Comparison of ENCODE assay signal across 22 cellular contexts in genomic region chr2:85734942-85735608, GRCh38. TPM values are rescaled to one million over a fixed set of nuclear protein-coding genes. Genes with fewer than 3 reads are reported as not detected.
DNase-seq lines count a peak whose midpoint lies in the region; ATAC-seq and TF ChIP-seq lines count a peak whose summit lies in the region.
"Had no signal": no experiment of that assay in that cellular context is flagged by ENCODE, and none has a peak within 500 bp of the region (broad histone marks: within the 10 kb centered on the region; RNA-seq: fewer than 3 reads in every experiment).

No MANE protein-coding gene starts in this region.

- H2BK5ac ChIP-seq in mesendoderm (ENCODE audit: low read length) = no peak overlapping the region

- no peaks in the 10 kb centered on the region for H3K4me1 ChIP-seq in PC-3 (ENCODE audit: insufficient read depth, low read length)
- H3K4me1 ChIP-seq in mammary epithelial cell (ENCODE audit: insufficient read depth, low read length) = no peaks in the 10 kb centered on the region
- no peaks in the 10 kb centered on the region for H3K4me1 ChIP-seq in mesendoderm (ENCODE audit: control insufficient read depth, low read depth, low read length)
- peaks cover 0 to 49% (median 7%) of the 10 kb centered on the region in 3 donors for H3K4me1 ChIP-seq in gastroesophageal sphincter

- H3K9me3 Mint-ChIP-seq in neural crest cell = no peaks in the 10 kb centered on the region
- H3K9me3 Mint-ChIP-seq: activated T-cell treated with anti-CD3 and anti-CD28 coated beads, Interleukin-2, amount 50 U/mL, for 4 hours; memory B cell had no signal

- TF ChIP-seq POLR2A in gastroesophageal sphincter (IDR thresholded peaks at IDR 0.05) = no peak

- H3K79me2 ChIP-seq in PC-3 (ENCODE audit: low read length) = no peaks in the 10 kb centered on the region
- H3K79me2 ChIP-seq in mammary epithelial cell (ENCODE audit: insufficient read depth, low read length) = no peaks in the 10 kb centered on the region
- no peaks in the 10 kb centered on the region for H3K79me2 ChIP-seq in mesendoderm (ENCODE audit: control insufficient read depth, insufficient read depth, low read length)

- H3K27me3 Mint-ChIP-seq in neural crest cell (ENCODE audit: low read depth) = peaks cover 3% of the 10 kb centered on the region

- no peak overlapping the region for H2BK120ac ChIP-seq in mesendoderm (ENCODE audit: low read depth, low read length)

- peak overlapping the region; percentile 57 for H3K27ac Mint-ChIP-seq in neural crest cell (ENCODE audit: unreplicated experiment)
- H3K27ac Mint-ChIP-seq: memory B cell had no signal

- POLR2A ChIA-PET in PC-3 (lab: Charles Lee; ENCODE audit: unreplicated experiment) = no interaction called here

- H4K8ac ChIP-seq in mesendoderm (ENCODE audit: low read depth, low read length) = no peak overlapping the region

- BruUV-seq in PC-3 (replicated peaks; lab: Mats Ljungman, UMichigan) (no TSS peak), mammary epithelial cell (replicated peaks; lab: Mats Ljungman, UMichigan) (no TSS peak)

- peaks cover 31% of the 10 kb centered on the region for H3K4me1 Mint-ChIP-seq in neural crest cell
- H3K4me1 Mint-ChIP-seq: memory B cell had no signal

- DNase-seq in PC-3 (peak; percentile 29), dermis blood vessel endothelial cell (peak; percentile 78), neural crest cell (ENCODE audit: low read depth, low spot score) (no peak), mammary epithelial cell (no peak), mesendoderm (no peak), NCI-H1417 treated with DMSO at 0.1 percent for 48 hours (lab: John Stamatoyannopoulos, UW) (no peak)
- DNase-seq: activated CD4-positive, CD25-positive, alpha-beta regulatory T cell treated with anti-CD3 and anti-CD28 coated beads, Interleukin-2, amount 50 U/mL, for 72 hours; activated naive CD4-positive, alpha-beta T cell; activated T-cell treated with anti-CD3 and anti-CD28 coated beads, Interleukin-2, amount 50 U/mL, for 4 hours; amniotic stem cell; DMS79 treated with DMSO at 0.1 percent for 48 hours; Kasumi-1; left cardiac atrium; NCI-H1048; NCI-H1930; NCI-H226; NCI-H748 treated with DMSO at 0.1 percent for 48 hours had no signal

- no peak for TF ChIP-seq CTCF in PC-3 (conservative IDR thresholded peaks at IDR 0.05; ENCODE audit: low read depth, low read length)
- TF ChIP-seq CTCF in neural crest cell (conservative IDR thresholded peaks at IDR 0.05) = no peak
- no peak for TF ChIP-seq CTCF in mammary epithelial cell (conservative IDR thresholded peaks at IDR 0.05 in 1 of 2, IDR thresholded peaks at IDR 0.05 in 1 of 2; ENCODE audit: extremely low read depth in 1 of 2, insufficient read depth in 1 of 2, low read depth in 1 of 2, low read length in 2 of 2)
- TF ChIP-seq CTCF in gastroesophageal sphincter (IDR thresholded peaks at IDR 0.05) = no peak

- intact Hi-C loops in PC-3 (cut with micrococcal nuclease) (no loop called here), mammary epithelial cell (cut with micrococcal nuclease) (no loop called here)

- in situ Hi-C loops in mammary epithelial cell (cut with MboI; ENCODE audit: low sequenced_read_pairs in 2 of 2) = loop anchor here in 1 of 2 donors (5.0 kb wide), 1 partner anchor 77 kb away; no protein-coding TSS in a partner anchor

- H3K4me3 ChIP-seq in PC-3 (ENCODE audit: low read length) (no peak overlapping the region), mammary epithelial cell (replicated peaks in 1 of 3; ENCODE audit: insufficient read depth in 1 of 3, low read depth in 2 of 3, low read length in 3 of 3) (no peak overlapping the region), mesendoderm (ENCODE audit: low read length) (no peak overlapping the region), gastroesophageal sphincter (no peak overlapping the region)
- H3K4me3 ChIP-seq: right atrium auricular region had no signal

- H3K4me3 Mint-ChIP-seq in neural crest cell = no peak overlapping the region
- H3K4me3 Mint-ChIP-seq: activated T-cell treated with anti-CD3 and anti-CD28 coated beads, Interleukin-2, amount 50 U/mL, for 4 hours; memory B cell had no signal

- CTCF ChIA-PET in PC-3 (lab: Charles Lee) (no interaction called here), mammary epithelial cell (lab: Charles Lee; ENCODE audit: low non-redundant PET) (interaction anchor here (0.6 kb wide), 1 partner anchor 16 kb away, joined by 4 read pairs; no protein-coding TSS in a partner anchor)

- H3F3A ChIP-seq in PC-3 (ENCODE audit: low read length, unreplicated experiment) = no peaks in the 10 kb centered on the region

- ATAC-seq in PC-3 = peak; percentile 51
- ATAC-seq in gastroesophageal sphincter = no peak
- ATAC-seq: activated T-cell treated with anti-CD3 and anti-CD28 coated beads, Interleukin-2, amount 50 U/mL, for 4 hours; left cardiac atrium had no signal

- no peak overlapping the region for H2BK15ac ChIP-seq in mesendoderm (replicated peaks; ENCODE audit: low read depth)

- H3K36me3 Mint-ChIP-seq in neural crest cell (ENCODE audit: low read depth) = no peaks in the 10 kb centered on the region
- H3K36me3 Mint-ChIP-seq: memory B cell had no signal

- H2AK5ac ChIP-seq in mesendoderm (ENCODE audit: low read length) = no peak overlapping the region

- no peak overlapping the region for H3K4ac ChIP-seq in mesendoderm (ENCODE audit: low read depth, low read length)

- 86% methylated on average over 5 of the region's 5 CpGs for WGBS in mammary epithelial cell (ENCODE audit: low coverage, missing lambda C conversion rate)
- no CpG with 5 or more reads among the region's 5 CpGs for WGBS in mesendoderm (ENCODE audit: extremely low coverage, insufficient coverage, low lambda C conversion rate)
- 58 to 82% methylated on average over 2 to 3 of the region's 5 CpGs for WGBS in gastroesophageal sphincter (ENCODE audit: low coverage in 1 of 2), 2 donors

- no peak overlapping the region for H3K27ac ChIP-seq in PC-3 (ENCODE audit: low read length)
- no peak overlapping the region for H3K27ac ChIP-seq in mammary epithelial cell (ENCODE audit: insufficient read depth, low read depth, low read length)
- H3K27ac ChIP-seq in mesendoderm (ENCODE audit: low read depth, low read length) = no peak overlapping the region
- H3K27ac ChIP-seq in gastroesophageal sphincter = peak overlapping the region in 1 of 4 donors; percentile 12
- H3K27ac ChIP-seq: epithelial cell of prostate, right atrium auricular region had no signal

- H3K4me2 ChIP-seq in PC-3 (ENCODE audit: low read length) (no peak overlapping the region), mammary epithelial cell (ENCODE audit: insufficient read depth, low read depth, low read length) (no peak overlapping the region), mesendoderm (ENCODE audit: low read length) (no peak overlapping the region)

- no peaks in the 10 kb centered on the region for H3K9me2 ChIP-seq in PC-3 (replicated peaks; ENCODE audit: low read length)

- H3K27me3 ChIP-seq in PC-3 (ENCODE audit: low read length) = no peaks in the 10 kb centered on the region
- no peaks in the 10 kb centered on the region for H3K27me3 ChIP-seq in mammary epithelial cell (ENCODE audit: insufficient read depth, low read length)
- H3K27me3 ChIP-seq in mesendoderm (ENCODE audit: insufficient read depth, low read length, poor library complexity) = no peaks in the 10 kb centered on the region
- H3K27me3 ChIP-seq in gastroesophageal sphincter = no peaks in the 10 kb centered on the region
- H3K27me3 ChIP-seq: right atrium auricular region had no signal

- H2AFZ ChIP-seq in PC-3 (ENCODE audit: low read length) (no peak overlapping the region), mammary epithelial cell (ENCODE audit: low read depth, low read length) (no peak overlapping the region)

- H3K9me3 ChIP-seq in PC-3 (ENCODE audit: low read length) (no peaks in the 10 kb centered on the region), mammary epithelial cell (replicated peaks; ENCODE audit: insufficient read depth, low read length) (no peaks in the 10 kb centered on the region), gastroesophageal sphincter (no peaks in the 10 kb centered on the region)
- H3K9me3 ChIP-seq: right atrium auricular region had no signal

- H4K20me1 ChIP-seq in PC-3 (ENCODE audit: low read length) (no peaks in the 10 kb centered on the region), mammary epithelial cell (ENCODE audit: insufficient read depth, low read length) (no peaks in the 10 kb centered on the region)

- no peaks in the 10 kb centered on the region for H3K36me3 ChIP-seq in PC-3 (ENCODE audit: low read depth, low read length)
- H3K36me3 ChIP-seq in mammary epithelial cell (ENCODE audit: insufficient read depth, low read length) = no peaks in the 10 kb centered on the region
- H3K36me3 ChIP-seq in mesendoderm (ENCODE audit: control insufficient read depth, insufficient read depth, low read length) = no peaks in the 10 kb centered on the region
- no peaks in the 10 kb centered on the region for H3K36me3 ChIP-seq in gastroesophageal sphincter
- H3K36me3 ChIP-seq: right atrium auricular region had no signal

- no peak overlapping the region for H3K56ac ChIP-seq in mesendoderm (ENCODE audit: low read length)

- H3K23ac ChIP-seq in mesendoderm (ENCODE audit: low read length) = no peak overlapping the region

- no peak for TF ChIP-seq EP300 in gastroesophageal sphincter (IDR thresholded peaks at IDR 0.05)

- no peak overlapping the region for H3K18ac ChIP-seq in mesendoderm (ENCODE audit: low read length)

- H4K5ac ChIP-seq in mesendoderm (ENCODE audit: low read length) = no peak overlapping the region

- no peaks in the 10 kb centered on the region for H3K79me1 ChIP-seq in mesendoderm (ENCODE audit: low read length)

- no peak overlapping the region for H3K9ac ChIP-seq in PC-3 (ENCODE audit: low read length)
- H3K9ac ChIP-seq in mammary epithelial cell (ENCODE audit: insufficient read depth, low read length) = no peak overlapping the region
- H3K9ac ChIP-seq in mesendoderm (ENCODE audit: low read length) = no peak overlapping the region

- dilution Hi-C loops in mammary epithelial cell (cut with HindIII; ENCODE audit: low sequenced_read_pairs) = no loop called here

RNA-seq across cellular contexts. Expression of gene ATOH8, which starts 18.7 kb away (rescaled TPM):
- total RNA-seq in PC-3 (2014; rRNA removed) = 0.04 TPM in 1 of 2 replicates, not detected in the other
- total RNA-seq in dermis blood vessel endothelial cell = 42.3 and 58.4 TPM in 2 replicates
- 6.9 and 7.7 TPM in 2 replicates for total RNA-seq in neural crest cell
- not detected for total RNA-seq in mammary epithelial cell
- polyA plus RNA-seq in mammary epithelial cell = not detected
- polyA minus RNA-seq in mammary epithelial cell = not detected
- 0.37 TPM for polyA plus RNA-seq in mesendoderm (2013, experiment 1 of 2)
- polyA plus RNA-seq in mesendoderm (2013, experiment 2 of 2) = 0.39 TPM
- 10 to 100 TPM; 34.5 to 79.5 (median 59.6) TPM for total RNA-seq in gastroesophageal sphincter
- total RNA-seq: activated T-cell treated with anti-CD3 and anti-CD28 coated beads, Interleukin-2, amount 50 U/mL, for 4 hours had no signal

RNA-seq across cellular contexts. Expression of gene GNLY, which starts 40.9 kb away (rescaled TPM):
- total RNA-seq in PC-3 (2014; rRNA removed) (not detected in 2 replicates), dermis blood vessel endothelial cell (not detected in 2 replicates), neural crest cell (not detected in 2 replicates), mammary epithelial cell (not detected), gastroesophageal sphincter (1 to 10 TPM in 1 of 4 donors, under 1 TPM in 1, not detected in 2; 0.54 to 3.1 TPM)
- not detected for polyA plus RNA-seq in mammary epithelial cell
- not detected for polyA minus RNA-seq in mammary epithelial cell
- not detected for polyA plus RNA-seq in mesendoderm (2013, experiment 1 of 2)
- not detected for polyA plus RNA-seq in mesendoderm (2013, experiment 2 of 2)
- total RNA-seq: dermis microvascular lymphatic vessel endothelial cell had no signal

Comparison
In these comparisons a context has a peak if more than half of its experiments do, and no peak if none do; other contexts are left out.
1. DNase-seq: peak in PC-3 (single experiment) and dermis blood vessel endothelial cell (single experiment); none in neural crest cell (single experiment), mammary epithelial cell (single experiment), mesendoderm (single experiment) and NCI-H1417 treated with DMSO at 0.1 percent for 48 hours (single experiment).